In the genomic region with DNA sequence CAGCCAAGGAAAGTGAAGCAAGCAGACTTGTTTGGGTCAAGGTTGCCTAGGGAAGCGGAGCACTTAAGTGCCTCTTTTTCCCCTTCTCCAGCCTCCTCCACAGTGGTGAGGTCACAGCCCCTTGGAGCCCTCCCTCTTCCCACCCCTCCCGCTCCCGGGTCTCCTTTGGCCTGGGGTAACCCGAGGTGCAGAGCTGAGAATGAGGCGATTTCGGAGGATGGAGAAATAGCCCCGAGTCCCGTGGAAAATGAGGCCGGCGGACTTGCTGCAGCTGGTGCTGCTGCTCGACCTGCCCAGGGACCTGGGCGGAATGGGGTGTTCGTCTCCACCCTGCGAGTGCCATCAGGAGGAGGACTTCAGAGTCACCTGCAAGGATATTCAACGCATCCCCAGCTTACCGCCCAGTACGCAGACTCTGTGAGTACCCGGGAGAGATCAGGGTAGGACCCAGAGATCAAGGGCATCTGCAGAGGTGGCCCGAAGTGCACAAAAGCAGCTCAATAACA, we compare ENCODE assay signal across 8 cellular contexts. TPM values are rescaled to one million over a fixed set of nuclear protein-coding genes. Genes with fewer than 3 reads are reported as not detected.
A peak's percentile ranks its signal among the peaks of the same experiment; 100 is the strongest.
DNase-seq lines count a peak whose midpoint lies in the region; ATAC-seq and TF ChIP-seq lines count a peak whose summit lies in the region.

A gene (plus strand): TSS at position 188 of the 506 bp plus-strand sequence. CDS start 60 bp downstream, at position 248.

- TF ChIP-seq CTCF in DND-41 (IDR thresholded peaks at IDR 0.05; ENCODE audit: borderline replicate concordance, extremely low read depth, low read length, poor library complexity, severe bottlenecking) = peak; percentile 20
- TF ChIP-seq CTCF in nephron (IDR thresholded peaks at IDR 0.05; ENCODE audit: unreplicated experiment in 3 of 3) = no peak

- H3K9me3 Mint-ChIP-seq in nephron = no peaks in the 10 kb centered on the region

- ATAC-seq in DND-41 (ENCODE audit: insufficient read depth, low read depth) (peak; percentile 54), HG03521 (IDR thresholded peaks at IDR 0.05; ENCODE audit: unreplicated experiment) (no peak), GM21576 (IDR thresholded peaks at IDR 0.05; ENCODE audit: unreplicated experiment) (no peak)

- peak within 1 kb of the TSS; percentile 81 to 91 (median 83) for H3K4me3 Mint-ChIP-seq in nephron

- peak within 1 kb of the TSS; percentile 85 for H2AFZ ChIP-seq in DND-41 (ENCODE audit: low read depth, low read length)

- H3K4me3 ChIP-seq in DND-41 (ENCODE audit: low read depth in 1 of 2, low read length in 2 of 2) (peak within 1 kb of the TSS; percentile 66 to 87), SJSA1 (peak within 1 kb of the TSS; percentile 30), esophagus (ENCODE audit: low read depth in 1 of 2, low read length in 2 of 2) (peak within 1 kb of the TSS; percentile 42 to 45)

- H3K27ac Mint-ChIP-seq in nephron = no peak within 1 kb of the TSS

- H3K27ac ChIP-seq in DND-41 (ENCODE audit: low read length) (peak within 1 kb of the TSS; percentile 98), SJSA1 (no peak within 1 kb of the TSS), esophagus (ENCODE audit: low read depth in 2 of 2, low read length in 1 of 2) (no peak within 1 kb of the TSS)

- H3K4me1 ChIP-seq in DND-41 (ENCODE audit: insufficient read depth, low read length) (peaks cover 54% of the 10 kb centered on the region), SJSA1 (replicated peaks) (0 out of 2 replicates have a peak, but pooled peaks cover 3% of the 10 kb centered on the region), esophagus (ENCODE audit: control insufficient read depth in 2 of 2, insufficient read depth in 2 of 2, low read length in 1 of 2) (peaks cover 0 to 5% of the 10 kb centered on the region in 2 donors)

- H3K36me3 Mint-ChIP-seq in nephron (ENCODE audit: low read depth) = no peaks in the 10 kb centered on the region

- DNase-seq in DND-41 (peak; percentile 76), SJSA1 (ENCODE audit: low read depth in 1 of 2, low spot score in 2 of 2) (no peak), HK-2 (ENCODE audit: unreplicated experiment) (no peak), NCI-H526 treated with DMSO at 0.1 percent for 48 hours (lab: John Stamatoyannopoulos, UW) (no peak)

- H3K27me3 ChIP-seq in DND-41 (ENCODE audit: insufficient read depth, low read length, poor library complexity) (no peaks in the 10 kb centered on the region), SJSA1 (replicated peaks) (no peaks in the 10 kb centered on the region; the same call in 1 of the 2 replicates), esophagus (ENCODE audit: control insufficient read depth in 1 of 2, insufficient read depth in 2 of 2, low read length in 2 of 2) (no peaks in the 10 kb centered on the region)

- no peaks in the 10 kb centered on the region for H4K20me1 ChIP-seq in DND-41 (ENCODE audit: insufficient read depth, low read length)

- peaks cover 71% of the 10 kb centered on the region for H3K79me2 ChIP-seq in DND-41 (ENCODE audit: insufficient read depth, low read length)

- peak within 1 kb of the TSS; percentile 80 for H3K4me2 ChIP-seq in DND-41 (ENCODE audit: insufficient read depth, low read length)

- no peaks in the 10 kb centered on the region for H3K4me1 Mint-ChIP-seq in nephron

- peak within 1 kb of the TSS; percentile 90 for H3K9ac ChIP-seq in DND-41 (ENCODE audit: low read depth, low read length)

- WGBS in esophagus, 2 donors = 27 to 38% methylated on average over 19 of the region's 19 CpGs

- peaks cover 57% of the 10 kb centered on the region for H3K27me3 Mint-ChIP-seq in nephron (ENCODE audit: low read depth)

- H3K9me3 ChIP-seq in DND-41 (ENCODE audit: insufficient read depth, low read length, severe bottlenecking) (no peaks in the 10 kb centered on the region), SJSA1 (replicated peaks) (no peaks in the 10 kb centered on the region), esophagus (ENCODE audit: control insufficient read depth in 2 of 2, insufficient read depth in 1 of 2, low read depth in 1 of 2, low read length in 1 of 2) (no peaks in the 10 kb centered on the region)

- H3K36me3 ChIP-seq in DND-41 (ENCODE audit: insufficient read depth, low read length) (peaks cover 9% of the 10 kb centered on the region), SJSA1 (no peaks in the 10 kb centered on the region), esophagus (ENCODE audit: control insufficient read depth in 2 of 2, insufficient read depth in 2 of 2, low read length in 1 of 2) (no peaks in the 10 kb centered on the region)

RNA-seq across cellular contexts. Expression of the gene that starts here (rescaled TPM):
- not detected in 2 replicates for total RNA-seq in SJSA1 (2014; rRNA removed; shearing (Covaris generic))
- under 1 TPM in 1 of 2 donors, not detected in 1; 0.02 TPM for polyA plus RNA-seq in esophagus
